Comparison of ENCODE assay signal across 19 cellular contexts in genomic region chr4:22787753-22788389, GRCh38.
"Had no signal": no experiment of that assay in that cellular context is flagged by ENCODE, and none has a peak within 500 bp of the region (broad histone marks: within the 10 kb centered on the region; RNA-seq: fewer than 3 reads in every experiment).

No MANE protein-coding gene starts in this region.

- H3K4me1 ChIP-seq: gastroesophageal sphincter, left lung, suprapubic skin had no signal

- DNase-seq: activated CD4-positive, alpha-beta T cell treated with anti-CD3 and anti-CD28 coated beads, Interleukin-2, amount 10 ng/mL, durations not matched to agents 7 days and 5 days; activated CD8-positive, alpha-beta memory T cell treated with anti-CD3 and anti-CD28 coated beads for 24 hours; activated naive CD4-positive, alpha-beta T cell; activated naive CD8-positive, alpha-beta T cell treated with anti-CD3 and anti-CD28 coated beads, Interleukin-2, amount 10 ng/mL, durations not matched to agents 7 days and 5 days; dorsolateral prefrontal cortex; islet precursor cell; left lung; mammary epithelial cell; natural killer cell; nucleus accumbens; right cardiac atrium; T-helper 17 cell; trophoblast cell had no signal

- H3K27ac ChIP-seq: cardiac muscle cell, dorsolateral prefrontal cortex, gastroesophageal sphincter, left lung, skin epidermis, suprapubic skin had no signal

- H3K9me3 ChIP-seq: gastroesophageal sphincter, left lung, suprapubic skin had no signal

- H3K4me3 ChIP-seq: cardiac muscle cell, dorsolateral prefrontal cortex, gastroesophageal sphincter, left lung, skin epidermis, suprapubic skin had no signal

- ATAC-seq: gastroesophageal sphincter, left lung, natural killer cell, right cardiac atrium, T-helper 17 cell had no signal

- H3K27ac Mint-ChIP-seq: activated CD4-positive, alpha-beta T cell treated with anti-CD3 and anti-CD28 coated beads, Interleukin-2, amount 10 ng/mL, durations not matched to agents 7 days and 5 days; activated naive CD8-positive, alpha-beta T cell treated with anti-CD3 and anti-CD28 coated beads, Interleukin-2, amount 10 ng/mL, durations not matched to agents 7 days and 5 days; activated T-helper 1 cell treated with anti-CD3 and anti-CD28 coated beads, Interleukin-12 subunit alpha, Interleukin-12 subunit beta, Interleukin-2, Interleukin-4 antibody, amounts not matched to agents 30 ng/mL and 10 ng/mL and 1 ng/mL, durations not matched to agents 14 hours and 24 hours and 36 hours; natural killer cell; stimulated activated naive CD8-positive, alpha-beta T cell treated with anti-CD3 and anti-CD28 coated beads, Interleukin-15, Interleukin-2, amounts not matched to agents 100 ng/mL and 50 ng/mL, for 24 hours; T-helper 17 cell had no signal

- H3K4me3 Mint-ChIP-seq: activated CD4-positive, alpha-beta T cell treated with anti-CD3 and anti-CD28 coated beads, Interleukin-2, amount 10 ng/mL, durations not matched to agents 7 days and 5 days; activated naive CD8-positive, alpha-beta T cell treated with anti-CD3 and anti-CD28 coated beads, Interleukin-2, amount 10 ng/mL, durations not matched to agents 7 days and 5 days; activated T-helper 1 cell treated with anti-CD3 and anti-CD28 coated beads, Interleukin-12 subunit alpha, Interleukin-12 subunit beta, Interleukin-2, Interleukin-4 antibody, amounts not matched to agents 30 ng/mL and 10 ng/mL and 1 ng/mL, durations not matched to agents 14 hours and 24 hours and 36 hours; natural killer cell; stimulated activated naive CD8-positive, alpha-beta T cell treated with anti-CD3 and anti-CD28 coated beads, Interleukin-15, Interleukin-2, amounts not matched to agents 100 ng/mL and 50 ng/mL, for 24 hours; T-helper 17 cell had no signal

- H3K4me1 Mint-ChIP-seq: activated CD4-positive, alpha-beta T cell treated with anti-CD3 and anti-CD28 coated beads, Interleukin-2, amount 10 ng/mL, durations not matched to agents 7 days and 5 days; activated naive CD8-positive, alpha-beta T cell treated with anti-CD3 and anti-CD28 coated beads, Interleukin-2, amount 10 ng/mL, durations not matched to agents 7 days and 5 days; natural killer cell; T-helper 17 cell had no signal

- H3K9me3 Mint-ChIP-seq: activated CD4-positive, alpha-beta T cell treated with anti-CD3 and anti-CD28 coated beads, Interleukin-2, amount 10 ng/mL, durations not matched to agents 7 days and 5 days; activated naive CD8-positive, alpha-beta T cell treated with anti-CD3 and anti-CD28 coated beads, Interleukin-2, amount 10 ng/mL, durations not matched to agents 7 days and 5 days; activated T-helper 1 cell treated with anti-CD3 and anti-CD28 coated beads, Interleukin-12 subunit alpha, Interleukin-12 subunit beta, Interleukin-2, Interleukin-4 antibody, amounts not matched to agents 30 ng/mL and 10 ng/mL and 1 ng/mL, durations not matched to agents 14 hours and 24 hours and 36 hours had no signal

- H3K27me3 ChIP-seq: cardiac muscle cell, left lung, suprapubic skin had no signal

- H3K27me3 Mint-ChIP-seq: activated CD4-positive, alpha-beta T cell treated with anti-CD3 and anti-CD28 coated beads, Interleukin-2, amount 10 ng/mL, durations not matched to agents 7 days and 5 days; activated naive CD8-positive, alpha-beta T cell treated with anti-CD3 and anti-CD28 coated beads, Interleukin-2, amount 10 ng/mL, durations not matched to agents 7 days and 5 days; stimulated activated naive CD8-positive, alpha-beta T cell treated with anti-CD3 and anti-CD28 coated beads, Interleukin-15, Interleukin-2, amounts not matched to agents 100 ng/mL and 50 ng/mL, for 24 hours; T-helper 17 cell had no signal

- H3K36me3 ChIP-seq: cardiac muscle cell, gastroesophageal sphincter, left lung, suprapubic skin had no signal

- H3K36me3 Mint-ChIP-seq: activated naive CD8-positive, alpha-beta T cell treated with anti-CD3 and anti-CD28 coated beads, Interleukin-2, amount 10 ng/mL, durations not matched to agents 7 days and 5 days; natural killer cell had no signal
